Comparison of ENCODE assay signal across 31 cellular contexts in genomic region chr6:147321260-147321659, GRCh38.
DNase-seq lines count a peak whose midpoint lies in the region; ATAC-seq and TF ChIP-seq lines count a peak whose summit lies in the region.
"Had no signal": no experiment of that assay in that cellular context is flagged by ENCODE, and none has a peak within 500 bp of the region (broad histone marks: within the 10 kb centered on the region; RNA-seq: fewer than 3 reads in every experiment).

No MANE protein-coding gene starts in this region.

- H3K36me3 ChIP-seq in A673 (ENCODE audit: insufficient read depth, low read length, poor library complexity, severe bottlenecking): no peaks in the 10 kb centered on the region
- peaks cover 38% of the 10 kb centered on the region for H3K36me3 ChIP-seq in CD4-positive, CD25-positive, alpha-beta regulatory T cell (ENCODE audit: control insufficient read depth, insufficient read depth, low read length)
- no peaks in the 10 kb centered on the region for H3K36me3 ChIP-seq in OCI-LY3 (replicated peaks; ENCODE audit: low read depth, low read length)
- H3K36me3 ChIP-seq in Caco-2 (ENCODE audit: control insufficient read depth, insufficient read depth, low read length): no peaks in the 10 kb centered on the region
- H3K36me3 ChIP-seq: right lobe of liver had no signal

- peaks cover 6% of the 10 kb centered on the region for H3K36me3 Mint-ChIP-seq in CD4-positive, CD25-positive, alpha-beta regulatory T cell
- H3K36me3 Mint-ChIP-seq in naive B cell (peaks cover 5 to 9% of the 10 kb centered on the region in 2 donors), Caco-2 (ENCODE audit: insufficient read depth, unreplicated experiment) (peaks cover 13% of the 10 kb centered on the region)

- no peaks in the 10 kb centered on the region for H3K79me2 ChIP-seq in OCI-LY3 (ENCODE audit: low read length)

- peak overlapping the region in 1 of 3 donors; percentile 91 for H3K27ac Mint-ChIP-seq in CD4-positive, CD25-positive, alpha-beta regulatory T cell
- H3K27ac Mint-ChIP-seq in naive B cell (peak overlapping the region in 4 of 6 donors; percentile 50 to 88 (median 70)), Caco-2 (ENCODE audit: unreplicated experiment) (no peak overlapping the region)

- BruUV-seq in A673 (replicated peaks; lab: Mats Ljungman, UMichigan) (no TSS peak), Caco-2 (replicated peaks; lab: Mats Ljungman, UMichigan) (no TSS peak)

- DNase-seq in A673 (ENCODE audit: low spot score): no peak
- DNase-seq in CD4-positive, CD25-positive, alpha-beta regulatory T cell: no peak
- DNase-seq in naive B cell: no peak
- no peak for DNase-seq in amniotic stem cell (lab: John Stamatoyannopoulos, UW)
- no peak for DNase-seq in Caco-2
- no peak for DNase-seq in NCI-H1092 treated with DMSO at 0.1 percent for 48 hours (lab: John Stamatoyannopoulos, UW)
- DNase-seq: activated CD4-positive, alpha-beta T cell treated with anti-CD3 and anti-CD28 coated beads, Interleukin-2, amount 10 ng/mL, durations not matched to agents 24 days and 14 days; activated naive CD4-positive, alpha-beta T cell treated with Interleukin-2 at 50 U/mL for 16 hours; brain microvascular endothelial cell; Calu3; cerebellar nuclear complex; DMS79 treated with DMSO at 0.1 percent for 48 hours; GDM1; GM23248; left ventricle myocardium superior; NCI-H1417 treated with DMSO at 0.1 percent for 48 hours; NCI-H2081 treated with DMSO at 0.1 percent for 48 hours; NCI-H446; NCI-H82; occipital lobe; right lobe of liver; stimulated activated CD4-positive, alpha-beta T cell treated with anti-CD3 and anti-CD28 coated beads, Interleukin-12 subunit alpha, Interleukin-12 subunit beta, amount 100 ng/mL, for 4 hours; stimulated activated CD4-positive, alpha-beta T cell treated with anti-CD3 and anti-CD28 coated beads, Interleukin-2, amount 100 ng/mL, for 48 hours; SW 1271; thyroid gland; WERI-Rb-1 had no signal

- no peak overlapping the region for H3K9ac ChIP-seq in OCI-LY3 (ENCODE audit: low read length)
- H3K9ac ChIP-seq: GM23248 had no signal

- H3K4me2 ChIP-seq in OCI-LY3 (ENCODE audit: low read length): peak overlapping the region; percentile 92

- TF ChIP-seq CTCF in A673 (conservative IDR thresholded peaks at IDR 0.05; ENCODE audit: low read depth, low read length): no peak
- no peak for TF ChIP-seq CTCF in OCI-LY3 (IDR thresholded peaks at IDR 0.05; ENCODE audit: low read depth, low read length)
- no peak for TF ChIP-seq CTCF in Caco-2 (IDR thresholded peaks at IDR 0.05; ENCODE audit: insufficient read depth in 1 of 2, low read depth in 1 of 2, low read length in 1 of 2, severe bottlenecking in 1 of 2, unreplicated experiment in 1 of 2)

- no peaks in the 10 kb centered on the region for H3K27me3 ChIP-seq in A673 (replicated peaks; ENCODE audit: insufficient read depth, low read depth, low read length, poor library complexity)
- H3K27me3 ChIP-seq in CD4-positive, CD25-positive, alpha-beta regulatory T cell (ENCODE audit: control insufficient read depth, insufficient read depth, low read length): no peaks in the 10 kb centered on the region
- no peaks in the 10 kb centered on the region for H3K27me3 ChIP-seq in OCI-LY3 (ENCODE audit: low read depth, low read length)
- no peaks in the 10 kb centered on the region for H3K27me3 ChIP-seq in Caco-2 (replicated peaks; ENCODE audit: control insufficient read depth, insufficient read depth, low read length)
- H3K27me3 ChIP-seq: brain microvascular endothelial cell, esophagus muscularis mucosa, right lobe of liver, thyroid gland, vagina had no signal

- H3K27me3 Mint-ChIP-seq in CD4-positive, CD25-positive, alpha-beta regulatory T cell: no peaks in the 10 kb centered on the region
- no peaks in the 10 kb centered on the region for H3K27me3 Mint-ChIP-seq in naive B cell
- H3K27me3 Mint-ChIP-seq in Caco-2 (ENCODE audit: insufficient read depth, unreplicated experiment): no peaks in the 10 kb centered on the region
- H3K27me3 Mint-ChIP-seq: activated CD4-positive, alpha-beta T cell treated with anti-CD3 and anti-CD28 coated beads, Interleukin-2, amount 10 ng/mL, durations not matched to agents 24 days and 14 days had no signal

- intact Hi-C loops in A673 (cut with micrococcal nuclease; ENCODE audit: unreplicated experiment) (no loop called here), Caco-2 (cut with micrococcal nuclease; ENCODE audit: unreplicated experiment) (no loop called here)

- ATAC-seq in CD4-positive, CD25-positive, alpha-beta regulatory T cell (ENCODE audit: low read depth in 2 of 2): no peak
- ATAC-seq in naive B cell (ENCODE audit: low read depth in 2 of 2): no peak
- ATAC-seq in HG03135 (IDR thresholded peaks at IDR 0.05; ENCODE audit: unreplicated experiment): no peak
- ATAC-seq: left ventricle myocardium superior had no signal

- peaks cover 19% of the 10 kb centered on the region for H3K4me1 ChIP-seq in A673 (ENCODE audit: insufficient read depth, low read length, poor library complexity, severe bottlenecking)
- peaks cover 17% of the 10 kb centered on the region for H3K4me1 ChIP-seq in CD4-positive, CD25-positive, alpha-beta regulatory T cell (ENCODE audit: control insufficient read depth, insufficient read depth, low read length, poor library complexity, severe bottlenecking)
- H3K4me1 ChIP-seq in OCI-LY3 (ENCODE audit: low read length): peaks cover 21% of the 10 kb centered on the region
- no peaks in the 10 kb centered on the region for H3K4me1 ChIP-seq in Caco-2
- H3K4me1 ChIP-seq: esophagus muscularis mucosa, prostate gland, right lobe of liver, thyroid gland, vagina had no signal

- H2AFZ ChIP-seq in OCI-LY3 (ENCODE audit: low read depth, low read length): no peak overlapping the region
- H2AFZ ChIP-seq: GM23248 had no signal

- H3K9me3 ChIP-seq in A673 (ENCODE audit: low read depth, low read length, poor library complexity, severe bottlenecking): no peaks in the 10 kb centered on the region
- no peaks in the 10 kb centered on the region for H3K9me3 ChIP-seq in CD4-positive, CD25-positive, alpha-beta regulatory T cell (ENCODE audit: control insufficient read depth in 2 of 2, low read length in 2 of 2)
- H3K9me3 ChIP-seq in OCI-LY3 (ENCODE audit: insufficient read depth, low read length): no peaks in the 10 kb centered on the region
- no peaks in the 10 kb centered on the region for H3K9me3 ChIP-seq in Caco-2
- H3K9me3 ChIP-seq: esophagus muscularis mucosa, prostate gland, right lobe of liver, thyroid gland, vagina had no signal

- peaks cover 0 to 1% (median 0%) of the 10 kb centered on the region in 7 donors for H3K9me3 Mint-ChIP-seq in CD4-positive, CD25-positive, alpha-beta regulatory T cell
- no peaks in the 10 kb centered on the region for H3K9me3 Mint-ChIP-seq in naive B cell
- H3K9me3 Mint-ChIP-seq in Caco-2 (ENCODE audit: unreplicated experiment): no peaks in the 10 kb centered on the region
- H3K9me3 Mint-ChIP-seq: activated CD4-positive, alpha-beta T cell treated with anti-CD3 and anti-CD28 coated beads, Interleukin-2, amount 10 ng/mL, durations not matched to agents 24 days and 14 days had no signal

- H4K20me1 ChIP-seq in OCI-LY3 (ENCODE audit: insufficient read depth, low read length): no peaks in the 10 kb centered on the region

- POLR2A ChIA-PET in A673 (lab: Charles Lee; ENCODE audit: low non-redundant PET) (no interaction called here), Caco-2 (lab: Charles Lee) (no interaction called here)

- CTCF ChIA-PET in A673 (lab: Charles Lee): no interaction called here
- CTCF ChIA-PET in Caco-2 (lab: Charles Lee): no interaction called here

- H3K4me3 ChIP-seq in A673 (ENCODE audit: low read depth, low read length, poor library complexity, severe bottlenecking) (no peak overlapping the region), OCI-LY3 (ENCODE audit: low read length) (peak overlapping the region; percentile 73), Caco-2 (ENCODE audit: low read depth, low read length) (no peak overlapping the region)
- peak overlapping the region; percentile 83 for H3K4me3 ChIP-seq in CD4-positive, CD25-positive, alpha-beta regulatory T cell (ENCODE audit: low read depth, low read length)
- H3K4me3 ChIP-seq: esophagus muscularis mucosa, GM23248, prostate gland, right lobe of liver, thyroid gland, vagina had no signal

- peak overlapping the region in 3 of 4 donors; percentile 26 to 78 (median 57) for H3K4me3 Mint-ChIP-seq in CD4-positive, CD25-positive, alpha-beta regulatory T cell
- peak overlapping the region in 1 of 8 donors; percentile 71 for H3K4me3 Mint-ChIP-seq in naive B cell
- no peak overlapping the region for H3K4me3 Mint-ChIP-seq in Caco-2 (ENCODE audit: unreplicated experiment)

- peak overlapping the region; percentile 64 for H3K27ac ChIP-seq in A673 (ENCODE audit: low read depth, low read length, poor library complexity, severe bottlenecking)
- peak overlapping the region; percentile 68 for H3K27ac ChIP-seq in CD4-positive, CD25-positive, alpha-beta regulatory T cell (ENCODE audit: insufficient read depth, low read length, poor library complexity, severe bottlenecking)
- no peak overlapping the region for H3K27ac ChIP-seq in OCI-LY3 (ENCODE audit: low read length)
- H3K27ac ChIP-seq: brain microvascular endothelial cell, esophagus muscularis mucosa, prostate gland, thyroid gland, vagina, WERI-Rb-1 had no signal

- peaks cover 18 to 34% (median 28%) of the 10 kb centered on the region in 4 donors for H3K4me1 Mint-ChIP-seq in CD4-positive, CD25-positive, alpha-beta regulatory T cell
- H3K4me1 Mint-ChIP-seq in naive B cell (peaks cover 20 to 29% (median 22%) of the 10 kb centered on the region in 3 donors), Caco-2 (ENCODE audit: low read depth, unreplicated experiment) (no peaks in the 10 kb centered on the region)

Comparison
In these comparisons a context has a peak if more than half of its experiments do, and no peak if none do; other contexts are left out.
1. H3K4me3 ChIP-seq: peak in CD4-positive, CD25-positive, alpha-beta regulatory T cell (single experiment) and OCI-LY3 (single experiment); none in A673 (single experiment) and Caco-2 (single experiment).